ENCODE assay signal across 18 cellular contexts in genomic region chr3:42288385-42288784, GRCh38. TPM values are rescaled to one million over a fixed set of nuclear protein-coding genes. Genes with fewer than 3 reads are reported as not detected.
A peak's percentile ranks its signal among the peaks of the same experiment; 100 is the strongest.
DNase-seq lines count a peak whose midpoint lies in the region; ATAC-seq and TF ChIP-seq lines count a peak whose summit lies in the region.
"Had no signal": no experiment of that assay in that cellular context is flagged by ENCODE, and none has a peak within 500 bp of the region (broad histone marks: within the 10 kb centered on the region; RNA-seq: fewer than 3 reads in every experiment).

No MANE protein-coding gene starts in this region.

- no peaks in the 10 kb centered on the region for H3K36me3 Mint-ChIP-seq in Caco-2 (ENCODE audit: insufficient read depth, unreplicated experiment)
- H3K36me3 Mint-ChIP-seq in central memory CD8-positive, alpha-beta T cell (ENCODE audit: insufficient read depth) = no peaks in the 10 kb centered on the region
- H3K36me3 Mint-ChIP-seq in T-helper 17 cell (ENCODE audit: low read depth) = no peaks in the 10 kb centered on the region
- H3K36me3 Mint-ChIP-seq: CD4-positive, CD25-positive, alpha-beta regulatory T cell; CD8-positive, alpha-beta memory T cell had no signal

- ATAC-seq in central memory CD8-positive, alpha-beta T cell (replicated peaks; ENCODE audit: extremely low read depth, poor library complexity, severe bottlenecking) = no peak
- peak; percentile 47 for ATAC-seq in left lung
- ATAC-seq in T-helper 17 cell = no peak

- CTCF ChIA-PET in Caco-2 (lab: Charles Lee) = no interaction called here

- no peaks in the 10 kb centered on the region for H3K27me3 Mint-ChIP-seq in Caco-2 (ENCODE audit: insufficient read depth, unreplicated experiment)
- H3K27me3 Mint-ChIP-seq in central memory CD8-positive, alpha-beta T cell = peaks cover 37% of the 10 kb centered on the region
- H3K27me3 Mint-ChIP-seq in T-helper 17 cell = peaks cover 25% of the 10 kb centered on the region
- H3K27me3 Mint-ChIP-seq: CD4-positive, CD25-positive, alpha-beta regulatory T cell had no signal

- H3K36me3 ChIP-seq in Caco-2 (ENCODE audit: control insufficient read depth, insufficient read depth, low read length) (no peaks in the 10 kb centered on the region), left lung (no peaks in the 10 kb centered on the region)
- H3K36me3 ChIP-seq: BLaER1 treated with 17β-estradiol and CSF1 and Interleukin-3, amounts not matched to agents 10 nM and 100 nM; HAP-1 had no signal

- intact Hi-C loops in Caco-2 (cut with micrococcal nuclease; ENCODE audit: unreplicated experiment) (no loop called here), left lung (cut with DNase I) (no loop called here)

- DNase-seq in Caco-2 (peak; percentile 6 to 58), LoVo (ENCODE audit: low spot score) (peak; percentile 86), left lung (no peak), A172 (ENCODE audit: low spot score) (no peak), T-helper 17 cell (no peak)
- no peak for DNase-seq in central memory CD8-positive, alpha-beta T cell (ENCODE audit: low spot score in 2 of 2)
- DNase-seq in activated CD8-positive, alpha-beta memory T cell treated with anti-CD3 and anti-CD28 coated beads, Interleukin-2, amount 50 U/mL, for 4 hours = no peak
- no peak for DNase-seq in stimulated activated naive CD4-positive, alpha-beta T cell (lab: John Stamatoyannopoulos, UW)
- DNase-seq: 8988T; CD4-positive, CD25-positive, alpha-beta regulatory T cell; CD8-positive, alpha-beta memory T cell; GDM1; GM23248; IMR-90 had no signal

- H3K27me3 ChIP-seq in Caco-2 (replicated peaks; ENCODE audit: control insufficient read depth, insufficient read depth, low read length) (no peaks in the 10 kb centered on the region), left lung (no peaks in the 10 kb centered on the region)
- H3K27me3 ChIP-seq: BLaER1 treated with 17β-estradiol and CSF1 and Interleukin-3, amounts not matched to agents 10 nM and 100 nM had no signal

- H3K4me1 ChIP-seq in Caco-2 (peaks cover 7% of the 10 kb centered on the region; the same call in 1 of the 2 replicates), left lung (no peaks in the 10 kb centered on the region)
- H3K4me1 ChIP-seq: BLaER1 treated with 17β-estradiol and CSF1 and Interleukin-3, amounts not matched to agents 10 nM and 100 nM; HAP-1 had no signal

- H3K4me3 Mint-ChIP-seq in Caco-2 (ENCODE audit: unreplicated experiment) (no peak overlapping the region), T-helper 17 cell (no peak overlapping the region)
- no peak overlapping the region for H3K4me3 Mint-ChIP-seq in central memory CD8-positive, alpha-beta T cell
- H3K4me3 Mint-ChIP-seq: B cell; CD4-positive, CD25-positive, alpha-beta regulatory T cell had no signal

- H3K4me1 Mint-ChIP-seq in Caco-2 (ENCODE audit: low read depth, unreplicated experiment) = no peaks in the 10 kb centered on the region
- no peaks in the 10 kb centered on the region for H3K4me1 Mint-ChIP-seq in central memory CD8-positive, alpha-beta T cell
- H3K4me1 Mint-ChIP-seq in T-helper 17 cell = no peaks in the 10 kb centered on the region
- H3K4me1 Mint-ChIP-seq: CD8-positive, alpha-beta memory T cell had no signal

- H3K9me3 Mint-ChIP-seq in Caco-2 (ENCODE audit: unreplicated experiment) = no peaks in the 10 kb centered on the region
- H3K9me3 Mint-ChIP-seq in central memory CD8-positive, alpha-beta T cell = no peaks in the 10 kb centered on the region
- H3K9me3 Mint-ChIP-seq: CD8-positive, alpha-beta memory T cell had no signal

- H3K4me3 ChIP-seq in Caco-2 (ENCODE audit: low read depth, low read length) (no peak overlapping the region), left lung (no peak overlapping the region)
- H3K4me3 ChIP-seq: BLaER1 treated with 17β-estradiol and CSF1 and Interleukin-3, amounts not matched to agents 10 nM and 100 nM; GM23248; HAP-1 had no signal

- POLR2A ChIA-PET in Caco-2 (lab: Charles Lee) = no interaction called here

- BruUV-seq in Caco-2 (replicated peaks; lab: Mats Ljungman, UMichigan) = no TSS peak

- H3K9me3 ChIP-seq in Caco-2 = no peaks in the 10 kb centered on the region
- no peaks in the 10 kb centered on the region for H3K9me3 ChIP-seq in left lung
- no peaks in the 10 kb centered on the region for H3K9me3 ChIP-seq in T-helper 17 cell (ENCODE audit: control insufficient read depth, low read length, poor library complexity, severe bottlenecking)
- H3K9me3 ChIP-seq: HAP-1 had no signal

- H3K27ac ChIP-seq in left lung = no peak overlapping the region
- H3K27ac ChIP-seq: BLaER1 treated with 17β-estradiol and CSF1 and Interleukin-3, amounts not matched to agents 10 nM and 100 nM; GM23248 had no signal

- no peak for TF ChIP-seq CTCF in Caco-2 (IDR thresholded peaks at IDR 0.05; ENCODE audit: insufficient read depth in 1 of 2, low read depth in 1 of 2, low read length in 1 of 2, severe bottlenecking in 1 of 2, unreplicated experiment in 1 of 2)
- TF ChIP-seq CTCF in left lung (IDR thresholded peaks at IDR 0.05) = no peak

- H3K27ac Mint-ChIP-seq in Caco-2 (ENCODE audit: unreplicated experiment) (no peak overlapping the region), T-helper 17 cell (no peak overlapping the region)
- peak overlapping the region; percentile 41 for H3K27ac Mint-ChIP-seq in central memory CD8-positive, alpha-beta T cell (ENCODE audit: low read depth)
- H3K27ac Mint-ChIP-seq: B cell; CD4-positive, CD25-positive, alpha-beta regulatory T cell; CD8-positive, alpha-beta memory T cell had no signal

RNA-seq across cellular contexts. Expression of gene CCK, which starts 22.4 kb away (rescaled TPM):
- 0.46 TPM in 1 of 2 replicates, not detected in the other for total RNA-seq in Caco-2 (2022)
- total RNA-seq in left lung = under 1 TPM in 1 of 2 donors, not detected in 1; 0.76 TPM
- not detected in 2 replicates for total RNA-seq in A172 (2014; rRNA removed; shearing (Covaris generic))
- total RNA-seq in T-helper 17 cell = not detected
- total RNA-seq: B cell; CD4-positive, CD25-positive, alpha-beta regulatory T cell; CD8-positive, alpha-beta memory T cell; H4; IMR-90 had no signal

Comparison
In these comparisons a context has a peak if more than half of its experiments do, and no peak if none do; other contexts are left out.
1. DNase-seq: peak in Caco-2 (2 of 2) and LoVo (single experiment); none in central memory CD8-positive, alpha-beta T cell (0 of 2), left lung (0 of 2), activated CD8-positive, alpha-beta memory T cell treated with anti-CD3 and anti-CD28 coated beads, Interleukin-2, amount 50 U/mL, for 4 hours (single experiment), A172 (single experiment), stimulated activated naive CD4-positive, alpha-beta T cell (0 of 6) and T-helper 17 cell (0 of 3).